ENCODE assay signal across 12 cellular contexts in the genomic region with DNA sequence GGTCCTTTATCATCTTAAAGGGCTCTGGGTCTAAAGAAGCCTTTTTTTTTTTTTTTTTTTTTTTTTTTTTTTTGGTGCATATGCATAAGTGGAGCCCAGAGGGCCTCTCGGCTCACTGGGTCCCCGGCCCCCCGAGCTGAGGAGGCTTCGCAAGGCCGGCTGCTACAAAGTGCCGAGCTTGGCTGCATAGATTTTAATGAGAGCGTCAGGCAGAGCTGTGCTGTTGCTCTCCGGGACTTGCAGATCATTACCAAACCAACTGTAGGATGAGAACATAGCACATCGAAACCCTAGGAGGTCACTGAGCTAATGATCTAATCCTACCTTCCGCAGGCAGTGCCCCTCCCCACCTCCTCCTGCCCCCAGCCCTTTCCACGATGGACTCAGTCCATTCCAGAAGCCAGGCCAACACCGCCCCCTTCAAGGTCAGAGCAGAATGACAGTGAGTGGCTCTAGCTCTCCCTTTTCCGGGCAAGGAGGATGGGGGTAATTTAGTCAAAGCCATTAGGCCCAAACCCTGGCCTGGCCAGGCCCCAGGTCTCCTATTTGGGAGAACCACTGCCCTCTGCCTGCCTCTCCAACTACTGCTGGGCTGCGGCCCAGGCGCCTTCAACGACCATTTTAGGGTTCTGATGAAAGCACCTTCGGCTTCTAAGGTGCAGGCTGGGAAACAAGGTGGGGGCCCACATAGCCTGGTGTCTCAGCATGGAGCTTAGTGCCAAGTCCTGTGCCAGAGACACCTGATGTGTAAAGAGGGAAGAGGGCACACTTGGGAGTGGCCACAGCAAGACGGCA. TPM values are rescaled to one million over a fixed set of nuclear protein-coding genes. Genes with fewer than 3 reads are reported as not detected.
DNase-seq lines count a peak whose midpoint lies in the region; ATAC-seq, FAIRE-seq and TF ChIP-seq lines count a peak whose summit lies in the region.
"Not testable (repeated sequence)": the region's sequence is repeated elsewhere in the genome, so short reads cannot be mapped to it uniquely, and the experiment has no call there.
"Had no signal": no experiment of that assay in that cellular context is flagged by ENCODE, and none has a peak within 500 bp of the region (broad histone marks: within the 10 kb centered on the region; RNA-seq: fewer than 3 reads in every experiment).

No MANE protein-coding gene starts in this region.

- H4K91ac ChIP-seq in neuronal stem cell (ENCODE audit: low read depth, low read length, poor library complexity) = peak overlapping the region; percentile 88

- H3K27me3 ChIP-seq in HCT116 (ENCODE audit: insufficient read depth, low read length); bronchial epithelial cell (ENCODE audit: control insufficient read depth, insufficient read depth, low read length); HepG2 (ENCODE audit: control insufficient read depth in 1 of 2, insufficient read depth in 2 of 2, low read length in 2 of 2); neuronal stem cell (ENCODE audit: control insufficient read depth in 3 of 3, insufficient read depth in 3 of 3, low read depth in 1 of 3, low read length in 3 of 3); vagina: not testable (repeated sequence)

- peaks cover 13% of the 10 kb centered on the region in 2 experiments for H3K36me3 ChIP-seq in HCT116 (ENCODE audit: control insufficient read depth in 1 of 2, insufficient read depth in 2 of 2, low read length in 2 of 2)
- H3K36me3 ChIP-seq in bronchial epithelial cell (ENCODE audit: control insufficient read depth, insufficient read depth, low read length) = peaks cover 24% of the 10 kb centered on the region
- peaks cover 9 to 31% of the 10 kb centered on the region in 2 experiments; a peak in 4 of 5 replicates for H3K36me3 ChIP-seq in HepG2 (replicated peaks in 1 of 2; ENCODE audit: control insufficient read depth in 1 of 2, insufficient read depth in 2 of 2, low read length in 2 of 2)
- H3K36me3 ChIP-seq in neuronal stem cell (replicated peaks in 1 of 2; ENCODE audit: control insufficient read depth in 2 of 2, insufficient read depth in 2 of 2, low read length in 2 of 2) = peaks cover 9 to 50% of the 10 kb centered on the region in 2 donors
- peaks cover 0 to 43% of the 10 kb centered on the region in 2 donors for H3K36me3 ChIP-seq in vagina

- not testable (repeated sequence) for H3K79me1 ChIP-seq in neuronal stem cell (ENCODE audit: low read depth, low read length)

- H3K4ac ChIP-seq in neuronal stem cell (ENCODE audit: low read length) = peak overlapping the region; percentile 99

- intact Hi-C loops in HCT116 (cut with micrococcal nuclease); activated CD8-positive, alpha-beta T cell treated with anti-CD3 and anti-CD28 coated beads for 36 hours (cut with micrococcal nuclease); HepG2 (cut with micrococcal nuclease; ENCODE audit: unreplicated experiment): not testable (repeated sequence)
- intact Hi-C loops in Right ventricle myocardium superior (cut with DNase I) = loop anchor here (10.0 kb wide), 1 partner anchor 259 kb away; no protein-coding TSS in a partner anchor
- intact Hi-C loops in vagina (cut with DNase I) = loop anchor here (5.0 kb wide), 1 partner anchor 82 kb away; no protein-coding TSS in a partner anchor

- H3K27ac ChIP-seq in HCT116 (ENCODE audit: low read depth, low read length); HepG2 (ENCODE audit: extremely low read length, insufficient read depth, low read length): not testable (repeated sequence)
- H3K27ac ChIP-seq in neuronal stem cell (replicated peaks; ENCODE audit: low read length) (peak overlapping the region; percentile 100), vagina (peak overlapping the region; percentile 68)

- H2AFZ ChIP-seq in HCT116 (ENCODE audit: low read depth, low read length, poor library complexity, severe bottlenecking); HepG2 (ENCODE audit: low read length); neuronal stem cell (ENCODE audit: low read length): not testable (repeated sequence)

- peaks cover 24% of the 10 kb centered on the region for H3K4me1 Mint-ChIP-seq in activated CD8-positive, alpha-beta T cell treated with anti-CD3 and anti-CD28 coated beads for 36 hours (ENCODE audit: low read depth)
- peaks cover 42 to 65% of the 10 kb centered on the region in 2 donors for H3K4me1 Mint-ChIP-seq in stimulated activated naive B cell treated with anti-CD40 and anti-IgM and Interleukin-4, amounts not matched to agents 10 μg/mL and 1 μg/mL and 100 μg/mL, for 72 hours

- H3K4me2 ChIP-seq in HCT116 (ENCODE audit: low read length); HepG2 (ENCODE audit: low read depth, low read length); neuronal stem cell (ENCODE audit: insufficient read depth, low read length, poor library complexity, severe bottlenecking): not testable (repeated sequence)

- not testable (repeated sequence) for H2BK120ac ChIP-seq in neuronal stem cell (ENCODE audit: low read depth, low read length)

- WGBS in HepG2 (ENCODE audit: low lambda C conversion rate) = 87% methylated on average over 16 of the region's 18 CpGs
- WGBS in neuronal stem cell (ENCODE audit: extremely low coverage in 2 of 2, insufficient read length in 2 of 2, insufficient replicate concordance in 1 of 2), 2 donors = no CpG with 5 or more reads among the region's 18 CpGs

- CTCF ChIA-PET in HCT116 (lab: Charles Lee); HepG2 (lab: Yijun Ruan, JAX; ENCODE audit: low intra/inter-chr PET ratio, low total read pairs): not testable (repeated sequence)
- CTCF ChIA-PET in activated CD8-positive, alpha-beta T cell treated with anti-CD3 and anti-CD28 coated beads for 36 hours (lab: Charles Lee) = interaction anchor here (1.2 to 2.9 kb wide), 4 partner anchors 10 to 257 kb away, joined by 3 to 13 read pairs (median 4); no protein-coding TSS in a partner anchor

- H3K9me2 ChIP-seq in HCT116 (ENCODE audit: insufficient read depth) = not testable (repeated sequence)

- H3K9me3 Mint-ChIP-seq in activated CD8-positive, alpha-beta T cell treated with anti-CD3 and anti-CD28 coated beads for 36 hours; stimulated activated naive B cell treated with anti-CD40 and anti-IgM and Interleukin-4, amounts not matched to agents 10 μg/mL and 1 μg/mL and 100 μg/mL, for 72 hours: not testable (repeated sequence)

- TF ChIP-seq RAD21 in HCT116 (IDR thresholded peaks at IDR 0.05; ENCODE audit: low read depth); HepG2 (CRISPR knock-in tag; IDR thresholded peaks at IDR 0.05): not testable (repeated sequence)

- H3K9ac ChIP-seq in HCT116 (ENCODE audit: low read length); HepG2 (ENCODE audit: insufficient read depth, low read depth, low read length): not testable (repeated sequence)
- peak overlapping the region; percentile 80 for H3K9ac ChIP-seq in neuronal stem cell (ENCODE audit: low read depth, low read length, poor library complexity)

- peak overlapping the region; percentile 26 for H3K23ac ChIP-seq in neuronal stem cell (ENCODE audit: low read depth, low read length, poor library complexity)

- DNase-seq in HCT116 (ENCODE audit: low read depth, low spot score); activated CD8-positive, alpha-beta T cell treated with anti-CD3 and anti-CD28 coated beads for 36 hours; bronchial epithelial cell (ENCODE audit: low read depth); Right ventricle myocardium superior; HepG2 (ENCODE audit: low spot score); neuronal stem cell (ENCODE audit: low spot score); stimulated activated naive B cell treated with anti-CD40 and anti-IgM and Interleukin-4, amounts not matched to agents 10 μg/mL and 1 μg/mL and 100 μg/mL, for 72 hours; vagina (ENCODE audit: extremely low spot score in 2 of 2): not testable (repeated sequence)

- H2BK12ac ChIP-seq in neuronal stem cell (ENCODE audit: low read length) = not testable (repeated sequence)

- FAIRE-seq in bronchial epithelial cell (lab: Jason Lieb, UNC) = peak; percentile 70
- FAIRE-seq in HepG2 (lab: Jason Lieb, UNC) = not testable (repeated sequence)

- not testable (repeated sequence) for H3K27me3 Mint-ChIP-seq in activated CD8-positive, alpha-beta T cell treated with anti-CD3 and anti-CD28 coated beads for 36 hours; stimulated activated naive B cell treated with anti-CD40 and anti-IgM and Interleukin-4, amounts not matched to agents 10 μg/mL and 1 μg/mL and 100 μg/mL, for 72 hours

- H3K4me3 Mint-ChIP-seq in activated CD8-positive, alpha-beta T cell treated with anti-CD3 and anti-CD28 coated beads for 36 hours; stimulated activated naive B cell treated with anti-CD40 and anti-IgM and Interleukin-4, amounts not matched to agents 10 μg/mL and 1 μg/mL and 100 μg/mL, for 72 hours: not testable (repeated sequence)

- not testable (repeated sequence) for TF ChIP-seq CTCF in HCT116 (IDR thresholded peaks at IDR 0.05 in 2 of 3, conservative IDR thresholded peaks at IDR 0.05 in 1 of 3; ENCODE audit: borderline replicate concordance in 1 of 3, insufficient read depth in 1 of 3, low read depth in 2 of 3, low read length in 2 of 3); activated CD8-positive, alpha-beta T cell treated with anti-CD3 and anti-CD28 coated beads for 36 hours (IDR thresholded peaks at IDR 0.05); bronchial epithelial cell (IDR thresholded peaks at IDR 0.05; ENCODE audit: insufficient read depth, low read length, severe bottlenecking); HepG2 (CRISPR knock-in tag; IDR thresholded peaks at IDR 0.05); vagina (IDR thresholded peaks at IDR 0.05)

- H3K4me3 ChIP-seq in HCT116 (replicated peaks in 1 of 2; ENCODE audit: low read depth in 1 of 2, low read length in 2 of 2); bronchial epithelial cell (ENCODE audit: low read depth, low read length); HepG2 (replicated peaks in 1 of 3; ENCODE audit: insufficient read depth in 1 of 3, low read depth in 2 of 3, low read length in 3 of 3); neuronal stem cell (ENCODE audit: low read length in 2 of 2); vagina: not testable (repeated sequence)

- not testable (repeated sequence) for H4K8ac ChIP-seq in neuronal stem cell (ENCODE audit: low read depth, low read length)

- peak overlapping the region; percentile 91 for H3K18ac ChIP-seq in neuronal stem cell (ENCODE audit: low read length)

- not testable (repeated sequence) for H3K79me2 ChIP-seq in HCT116 (ENCODE audit: insufficient read depth, low read length); HepG2 (ENCODE audit: insufficient read depth, low read length)

- in situ Hi-C loops in HepG2 (cut with HindIII; ENCODE audit: extremely low pct_ligation_motif_present, low pct_unique_long_range_greater_than_20kb) = not testable (repeated sequence)

- H3K9me3 ChIP-seq in HCT116 (ENCODE audit: control insufficient read depth in 1 of 2, insufficient read depth in 1 of 2, low read depth in 1 of 2, low read length in 2 of 2); HepG2 (ENCODE audit: low read length); neuronal stem cell (replicated peaks in 1 of 2; ENCODE audit: control insufficient read depth in 2 of 2, insufficient read depth in 1 of 2, low read depth in 1 of 2, low read length in 2 of 2); vagina: not testable (repeated sequence)

- POLR2A ChIA-PET in HCT116 (lab: Charles Lee); HepG2 (lab: Yijun Ruan, JAX): not testable (repeated sequence)
- POLR2A ChIA-PET in activated CD8-positive, alpha-beta T cell treated with anti-CD3 and anti-CD28 coated beads for 36 hours (lab: Charles Lee) = interaction anchor here (1.1 kb wide), 1 partner anchor 9 kb away, joined by 3 read pairs; no protein-coding TSS in a partner anchor

- H3K27ac Mint-ChIP-seq in activated CD8-positive, alpha-beta T cell treated with anti-CD3 and anti-CD28 coated beads for 36 hours = peak overlapping the region; percentile 1
- H3K27ac Mint-ChIP-seq in stimulated activated naive B cell treated with anti-CD40 and anti-IgM and Interleukin-4, amounts not matched to agents 10 μg/mL and 1 μg/mL and 100 μg/mL, for 72 hours = peak overlapping the region; percentile 75

- peak overlapping the region; percentile 86 for H2BK15ac ChIP-seq in neuronal stem cell (ENCODE audit: low read length)

- TF ChIP-seq EP300 in HepG2 (IDR thresholded peaks at IDR 0.05; ENCODE audit: low read depth in 2 of 2, low read length in 2 of 2); HepG2 (CRISPR knock-in tag; IDR thresholded peaks at IDR 0.05; ENCODE audit: borderline replicate concordance): not testable (repeated sequence)

- BruUV-seq in HCT116 (replicated peaks; lab: Mats Ljungman, UMichigan); HepG2 (replicated peaks; lab: Mats Ljungman, UMichigan): not testable (repeated sequence)

- ATAC-seq in HCT116 (0 out of 2 replicates have a peak, but pooled peaks have one; percentile 10), Right ventricle myocardium superior (ENCODE audit: poor library complexity) (peak; percentile 0)
- ATAC-seq in activated CD8-positive, alpha-beta T cell treated with anti-CD3 and anti-CD28 coated beads for 36 hours; HepG2; stimulated activated naive B cell treated with anti-CD40 and anti-IgM and Interleukin-4, amounts not matched to agents 10 μg/mL and 1 μg/mL and 100 μg/mL, for 72 hours (replicated peaks): not testable (repeated sequence)

- H4K20me1 ChIP-seq in HCT116 (ENCODE audit: insufficient read depth); HepG2 (ENCODE audit: insufficient read depth, low read length): not testable (repeated sequence)

- not testable (repeated sequence) for H3K14ac ChIP-seq in neuronal stem cell (ENCODE audit: low read length)

- H3K4me1 ChIP-seq in HCT116 (ENCODE audit: control insufficient read depth in 1 of 2, insufficient read depth in 2 of 2, low read length in 2 of 2) = peaks cover 0 to 10% of the 10 kb centered on the region in 2 experiments; a peak in 1 of 4 replicates
- H3K4me1 ChIP-seq in HepG2 (ENCODE audit: insufficient read depth, low read length) = not testable (repeated sequence)
- H3K4me1 ChIP-seq in neuronal stem cell (ENCODE audit: control insufficient read depth in 2 of 2, insufficient read depth in 1 of 2, low read depth in 1 of 2, low read length in 2 of 2) = peaks cover 21 to 40% of the 10 kb centered on the region in 2 donors
- H3K4me1 ChIP-seq in vagina = peaks cover 63% of the 10 kb centered on the region

- TF ChIP-seq POLR2A in HCT116 (IDR thresholded peaks at IDR 0.05; ENCODE audit: borderline replicate concordance, extremely low read depth, insufficient read depth, insufficient read length); HepG2 (IDR thresholded peaks at IDR 0.05; ENCODE audit: insufficient read depth in 1 of 2, low read depth in 2 of 2, low read length in 2 of 2); vagina (IDR thresholded peaks at IDR 0.05): not testable (repeated sequence)

- peak overlapping the region; percentile 76 for H2BK5ac ChIP-seq in neuronal stem cell (ENCODE audit: low read length)

- not testable (repeated sequence) for H3K36me3 Mint-ChIP-seq in activated CD8-positive, alpha-beta T cell treated with anti-CD3 and anti-CD28 coated beads for 36 hours (ENCODE audit: low read depth)
- H3K36me3 Mint-ChIP-seq in stimulated activated naive B cell treated with anti-CD40 and anti-IgM and Interleukin-4, amounts not matched to agents 10 μg/mL and 1 μg/mL and 100 μg/mL, for 72 hours = peaks cover 21 to 33% of the 10 kb centered on the region in 2 donors

- H2AK5ac ChIP-seq in neuronal stem cell (ENCODE audit: low read depth, low read length) = peak overlapping the region; percentile 98

- RAD21 ChIA-PET in HCT116 (lab: Charles Lee; ENCODE audit: low non-redundant PET in 1 of 2, low total read pairs in 2 of 2, uncharacterized antibody in 2 of 2, unreplicated experiment in 2 of 2) = interaction anchor here in 1 of 2 experiments (0.6 kb wide), 1 partner anchor 62 kb away, joined by 5 read pairs; no protein-coding TSS in a partner anchor

RNA-seq across cellular contexts. Expression of a gene that starts 13.3 kb away (rescaled TPM):
- total RNA-seq in HCT116 (2021; ENCODE audit: unreplicated experiment) = 2.8 TPM
- polyA plus RNA-seq in HCT116 (2012) = 3.5 and 5.4 TPM in 2 replicates
- total RNA-seq in activated CD8-positive, alpha-beta T cell treated with anti-CD3 and anti-CD28 coated beads for 36 hours = 1 to 10 TPM; 1.1 to 1.7 TPM
- total RNA-seq in bronchial epithelial cell = not detected in 2 replicates
- 0.24 TPM for total RNA-seq in Right ventricle myocardium superior
- 0.88 and 1.00 TPM in 2 replicates for total RNA-seq in HepG2 (2016; rRNA removed; fragmentation: Illumina TruSeq; extraction: Trizol)
- total RNA-seq in HepG2 (2016; cell fraction: cytosol; rRNA removed; fragmentation: Illumina TruSeq; extraction: Trizol; ENCODE audit: low read depth) = 0.26 and 0.61 TPM in 2 replicates
- 0.62 and 1.2 TPM in 2 replicates for total RNA-seq in HepG2 (2016; cell fraction: insoluble cytoplasmic fraction; rRNA removed; fragmentation: Illumina TruSeq; extraction: Trizol)
- total RNA-seq in HepG2 (2016; cell fraction: membrane; rRNA removed; fragmentation: Illumina TruSeq; extraction: Trizol) = 1.4 and 1.5 TPM in 2 replicates
- total RNA-seq in HepG2 (2016; cell fraction: nucleus; rRNA removed; fragmentation: Illumina TruSeq; extraction: Trizol) = 1.2 and 1.3 TPM in 2 replicates
- polyA plus RNA-seq in HepG2 (2011; rRNA removed) = 2.6 and 2.7 TPM in 2 replicates
- polyA plus RNA-seq in HepG2 (2011; cell fraction: cytosol; rRNA removed) = 2.8 and 3.5 TPM in 2 replicates
- 2.1 and 2.9 TPM in 2 replicates for polyA plus RNA-seq in HepG2 (2011; cell fraction: nucleus; rRNA removed)
- polyA plus RNA-seq in HepG2 (2012) = 1.5 and 2.0 TPM in 2 replicates
- polyA plus RNA-seq in HepG2 (2016; cell fraction: cytosol; fragmentation: Illumina TruSeq; extraction: Trizol; ENCODE audit: low read depth) = 1.1 TPM in 2 replicates
- polyA plus RNA-seq in HepG2 (2016; cell fraction: insoluble cytoplasmic fraction; fragmentation: Illumina TruSeq; extraction: Trizol; ENCODE audit: low read depth) = 1.2 and 1.5 TPM in 2 replicates
- 1.9 and 2.4 TPM in 2 replicates for polyA plus RNA-seq in HepG2 (2016; cell fraction: membrane; fragmentation: Illumina TruSeq; extraction: Trizol; ENCODE audit: low read depth)
- 2.8 TPM in 2 replicates for polyA plus RNA-seq in HepG2 (2016; cell fraction: nucleus; fragmentation: Illumina TruSeq; extraction: Trizol; ENCODE audit: insufficient read depth, low read depth)
- polyA minus RNA-seq in HepG2 (2011; rRNA and poly(A)+ RNA removed; ENCODE audit: low replicate concordance) = 1.1 and 7.0 TPM in 2 replicates
- polyA minus RNA-seq in HepG2 (2011; cell fraction: cytosol; rRNA and poly(A)+ RNA removed) = 1.4 and 1.7 TPM in 2 replicates
- polyA minus RNA-seq in HepG2 (2011; cell fraction: nucleus; rRNA and poly(A)+ RNA removed) = 0.50 and 0.90 TPM in 2 replicates
- 7.5 TPM for polyA plus RNA-seq in neuronal stem cell (2013, experiment 1 of 2)
- polyA plus RNA-seq in neuronal stem cell (2013, experiment 2 of 2) = 7.8 TPM
- total RNA-seq in vagina = 0.74 TPM

RNA-seq across cellular contexts. Expression of a gene that starts 22.6 kb away (rescaled TPM):
- total RNA-seq in HCT116 (2021; ENCODE audit: unreplicated experiment) = 11.6 TPM
- polyA plus RNA-seq in HCT116 (2012) = 10.4 and 13.0 TPM in 2 replicates
- not detected for total RNA-seq in activated CD8-positive, alpha-beta T cell treated with anti-CD3 and anti-CD28 coated beads for 36 hours
- 1.1 and 2.9 TPM in 2 replicates for total RNA-seq in bronchial epithelial cell
- not detected for total RNA-seq in Right ventricle myocardium superior
- total RNA-seq in HepG2 (2016; rRNA removed; fragmentation: Illumina TruSeq; extraction: Trizol) = not detected in 2 replicates
- total RNA-seq in HepG2 (2016; cell fraction: cytosol; rRNA removed; fragmentation: Illumina TruSeq; extraction: Trizol; ENCODE audit: low read depth) = not detected in 2 replicates
- not detected in 2 replicates for total RNA-seq in HepG2 (2016; cell fraction: insoluble cytoplasmic fraction; rRNA removed; fragmentation: Illumina TruSeq; extraction: Trizol)
- not detected in 2 replicates for total RNA-seq in HepG2 (2016; cell fraction: membrane; rRNA removed; fragmentation: Illumina TruSeq; extraction: Trizol)
- not detected in 2 replicates for total RNA-seq in HepG2 (2016; cell fraction: nucleus; rRNA removed; fragmentation: Illumina TruSeq; extraction: Trizol)
- polyA plus RNA-seq in HepG2 (2011; rRNA removed) = not detected in 2 replicates
- polyA plus RNA-seq in HepG2 (2011; cell fraction: cytosol; rRNA removed) = not detected in 2 replicates
- polyA plus RNA-seq in HepG2 (2011; cell fraction: nucleus; rRNA removed) = 0.17 and 0.21 TPM in 2 replicates
- polyA plus RNA-seq in HepG2 (2012) = not detected in 2 replicates
- not detected in 2 replicates for polyA plus RNA-seq in HepG2 (2016; cell fraction: cytosol; fragmentation: Illumina TruSeq; extraction: Trizol; ENCODE audit: low read depth)
- not detected in 2 replicates for polyA plus RNA-seq in HepG2 (2016; cell fraction: insoluble cytoplasmic fraction; fragmentation: Illumina TruSeq; extraction: Trizol; ENCODE audit: low read depth)
- not detected in 2 replicates for polyA plus RNA-seq in HepG2 (2016; cell fraction: membrane; fragmentation: Illumina TruSeq; extraction: Trizol; ENCODE audit: low read depth)
- not detected in 2 replicates for polyA plus RNA-seq in HepG2 (2016; cell fraction: nucleus; fragmentation: Illumina TruSeq; extraction: Trizol; ENCODE audit: insufficient read depth, low read depth)
- 0.16 TPM in 1 of 2 replicates, not detected in the other for polyA minus RNA-seq in HepG2 (2011; rRNA and poly(A)+ RNA removed; ENCODE audit: low replicate concordance)
- polyA minus RNA-seq in HepG2 (2011; cell fraction: cytosol; rRNA and poly(A)+ RNA removed) = not detected in 2 replicates
- not detected in 2 replicates for polyA minus RNA-seq in HepG2 (2011; cell fraction: nucleus; rRNA and poly(A)+ RNA removed)
- polyA plus RNA-seq in neuronal stem cell (2013, experiment 1 of 2) = 0.07 TPM
- polyA plus RNA-seq in neuronal stem cell (2013, experiment 2 of 2) = 0.10 TPM
- 7.6 TPM for total RNA-seq in vagina
- total RNA-seq: Daoy, fibroblast of villous mesenchyme, H4, lung microvascular endothelial cell had no signal

RNA-seq across cellular contexts. Expression of a gene that starts 31.1 kb away (rescaled TPM):
- 1.2 TPM for total RNA-seq in HCT116 (2021; ENCODE audit: unreplicated experiment)
- polyA plus RNA-seq in HCT116 (2012) = 0.39 and 0.64 TPM in 2 replicates
- total RNA-seq in activated CD8-positive, alpha-beta T cell treated with anti-CD3 and anti-CD28 coated beads for 36 hours = not detected
- total RNA-seq in bronchial epithelial cell = 0.26 TPM in 2 replicates
- 15.8 TPM for total RNA-seq in Right ventricle myocardium superior
- total RNA-seq in HepG2 (2016; rRNA removed; fragmentation: Illumina TruSeq; extraction: Trizol) = not detected in 2 replicates
- total RNA-seq in HepG2 (2016; cell fraction: cytosol; rRNA removed; fragmentation: Illumina TruSeq; extraction: Trizol; ENCODE audit: low read depth) = not detected in 2 replicates
- not detected in 2 replicates for total RNA-seq in HepG2 (2016; cell fraction: insoluble cytoplasmic fraction; rRNA removed; fragmentation: Illumina TruSeq; extraction: Trizol)
- not detected in 2 replicates for total RNA-seq in HepG2 (2016; cell fraction: membrane; rRNA removed; fragmentation: Illumina TruSeq; extraction: Trizol)
- not detected in 2 replicates for total RNA-seq in HepG2 (2016; cell fraction: nucleus; rRNA removed; fragmentation: Illumina TruSeq; extraction: Trizol)
- not detected in 2 replicates for polyA plus RNA-seq in HepG2 (2011; rRNA removed)
- not detected in 2 replicates for polyA plus RNA-seq in HepG2 (2011; cell fraction: cytosol; rRNA removed)
- not detected in 2 replicates for polyA plus RNA-seq in HepG2 (2011; cell fraction: nucleus; rRNA removed)
- polyA plus RNA-seq in HepG2 (2012) = not detected in 2 replicates
- polyA plus RNA-seq in HepG2 (2016; cell fraction: cytosol; fragmentation: Illumina TruSeq; extraction: Trizol; ENCODE audit: low read depth) = not detected in 2 replicates
- not detected in 2 replicates for polyA plus RNA-seq in HepG2 (2016; cell fraction: insoluble cytoplasmic fraction; fragmentation: Illumina TruSeq; extraction: Trizol; ENCODE audit: low read depth)
- polyA plus RNA-seq in HepG2 (2016; cell fraction: membrane; fragmentation: Illumina TruSeq; extraction: Trizol; ENCODE audit: low read depth) = not detected in 2 replicates
- polyA plus RNA-seq in HepG2 (2016; cell fraction: nucleus; fragmentation: Illumina TruSeq; extraction: Trizol; ENCODE audit: insufficient read depth, low read depth) = not detected in 2 replicates
- polyA minus RNA-seq in HepG2 (2011; rRNA and poly(A)+ RNA removed; ENCODE audit: low replicate concordance) = not detected in 2 replicates
- not detected in 2 replicates for polyA minus RNA-seq in HepG2 (2011; cell fraction: cytosol; rRNA and poly(A)+ RNA removed)
- polyA minus RNA-seq in HepG2 (2011; cell fraction: nucleus; rRNA and poly(A)+ RNA removed) = not detected in 2 replicates
- polyA plus RNA-seq in neuronal stem cell (2013, experiment 1 of 2) = not detected
- polyA plus RNA-seq in neuronal stem cell (2013, experiment 2 of 2) = not detected
- 1.7 TPM for total RNA-seq in vagina
- total RNA-seq: Daoy, fibroblast of villous mesenchyme, H4, lung microvascular endothelial cell had no signal

RNA-seq across cellular contexts. Expression of a gene that starts 39.0 kb away (rescaled TPM):
- 30.2 TPM for total RNA-seq in HCT116 (2021; ENCODE audit: unreplicated experiment)
- polyA plus RNA-seq in HCT116 (2012) = 26.8 and 30.2 TPM in 2 replicates
- total RNA-seq in activated CD8-positive, alpha-beta T cell treated with anti-CD3 and anti-CD28 coated beads for 36 hours = 1 to 10 TPM; 8.3 to 9.5 TPM
- total RNA-seq in bronchial epithelial cell = 12.1 and 17.2 TPM in 2 replicates
- 41.0 TPM for total RNA-seq in Right ventricle myocardium superior
- 2.7 and 3.5 TPM in 2 replicates for total RNA-seq in HepG2 (2016; rRNA removed; fragmentation: Illumina TruSeq; extraction: Trizol)
- 0.62 and 2.3 TPM in 2 replicates for total RNA-seq in HepG2 (2016; cell fraction: cytosol; rRNA removed; fragmentation: Illumina TruSeq; extraction: Trizol; ENCODE audit: low read depth)
- total RNA-seq in HepG2 (2016; cell fraction: insoluble cytoplasmic fraction; rRNA removed; fragmentation: Illumina TruSeq; extraction: Trizol) = 2.6 and 2.8 TPM in 2 replicates
- 0.93 and 0.99 TPM in 2 replicates for total RNA-seq in HepG2 (2016; cell fraction: membrane; rRNA removed; fragmentation: Illumina TruSeq; extraction: Trizol)
- total RNA-seq in HepG2 (2016; cell fraction: nucleus; rRNA removed; fragmentation: Illumina TruSeq; extraction: Trizol) = 1.8 and 2.3 TPM in 2 replicates
- polyA plus RNA-seq in HepG2 (2011; rRNA removed) = 2.7 and 3.2 TPM in 2 replicates
- 1.2 and 1.4 TPM in 2 replicates for polyA plus RNA-seq in HepG2 (2011; cell fraction: cytosol; rRNA removed)
- polyA plus RNA-seq in HepG2 (2011; cell fraction: nucleus; rRNA removed) = 20.8 and 29.2 TPM in 2 replicates
- 0.97 and 2.1 TPM in 2 replicates for polyA plus RNA-seq in HepG2 (2012)
- 0.44 and 1.2 TPM in 2 replicates for polyA plus RNA-seq in HepG2 (2016; cell fraction: cytosol; fragmentation: Illumina TruSeq; extraction: Trizol; ENCODE audit: low read depth)
- 2.4 and 2.8 TPM in 2 replicates for polyA plus RNA-seq in HepG2 (2016; cell fraction: insoluble cytoplasmic fraction; fragmentation: Illumina TruSeq; extraction: Trizol; ENCODE audit: low read depth)
- 1.1 and 1.2 TPM in 2 replicates for polyA plus RNA-seq in HepG2 (2016; cell fraction: membrane; fragmentation: Illumina TruSeq; extraction: Trizol; ENCODE audit: low read depth)
- polyA plus RNA-seq in HepG2 (2016; cell fraction: nucleus; fragmentation: Illumina TruSeq; extraction: Trizol; ENCODE audit: insufficient read depth, low read depth) = 5.1 and 8.1 TPM in 2 replicates
- polyA minus RNA-seq in HepG2 (2011; rRNA and poly(A)+ RNA removed; ENCODE audit: low replicate concordance) = 5.7 and 12.4 TPM in 2 replicates
- polyA minus RNA-seq in HepG2 (2011; cell fraction: cytosol; rRNA and poly(A)+ RNA removed) = 0.59 and 1.5 TPM in 2 replicates
- polyA minus RNA-seq in HepG2 (2011; cell fraction: nucleus; rRNA and poly(A)+ RNA removed) = 3.4 and 4.0 TPM in 2 replicates
- 8.4 TPM for polyA plus RNA-seq in neuronal stem cell (2013, experiment 1 of 2)
- polyA plus RNA-seq in neuronal stem cell (2013, experiment 2 of 2) = 8.3 TPM
- total RNA-seq in vagina = 149 TPM
